In genomic region chr10:34824870-34825269, GRCh38 we compare ENCODE assay signal across 10 cellular contexts. TPM values are rescaled to one million over a fixed set of nuclear protein-coding genes. Genes with fewer than 3 reads are reported as not detected.
DNase-seq lines count a peak whose midpoint lies in the region; ATAC-seq and TF ChIP-seq lines count a peak whose summit lies in the region.
"Had no signal": no experiment of that assay in that cellular context is flagged by ENCODE, and none has a peak within 500 bp of the region (broad histone marks: within the 10 kb centered on the region; RNA-seq: fewer than 3 reads in every experiment).

No MANE protein-coding gene starts in this region.

- H3K79me2 ChIP-seq in osteoblast (ENCODE audit: insufficient read depth, low read length), result no peaks in the 10 kb centered on the region

- H3K27ac ChIP-seq in osteoblast (ENCODE audit: low read depth, low read length), result no peak overlapping the region

- ATAC-seq in HG03039 (IDR thresholded peaks at IDR 0.05; ENCODE audit: unreplicated experiment), result no peak
- no peak for ATAC-seq in stimulated activated memory B cell treated with anti-CD40 and anti-IgM and Interleukin-4, amounts not matched to agents 10 μg/mL and 1 μg/mL and 100 μg/mL, for 72 hours
- ATAC-seq: T-cell had no signal

- peaks cover 5% of the 10 kb centered on the region for H3K9me3 Mint-ChIP-seq in stimulated activated memory B cell treated with anti-CD40 and anti-IgM and Interleukin-4, amounts not matched to agents 10 μg/mL and 1 μg/mL and 100 μg/mL, for 72 hours
- no peaks in the 10 kb centered on the region for H3K9me3 Mint-ChIP-seq in activated T-helper 1 cell treated with anti-CD3 and anti-CD28 coated beads, Interleukin-12 subunit alpha, Interleukin-12 subunit beta, Interleukin-2, Interleukin-4 antibody, amounts not matched to agents 30 ng/mL and 10 ng/mL and 1 ng/mL, durations not matched to agents 14 hours and 24 hours and 36 hours
- H3K9me3 Mint-ChIP-seq: T-cell had no signal

- H3K27me3 ChIP-seq in osteoblast (ENCODE audit: insufficient read depth, low read length), result no peaks in the 10 kb centered on the region

- no peaks in the 10 kb centered on the region for H3K9me3 ChIP-seq in osteoblast (ENCODE audit: low read depth, low read length)

- peaks cover 19% of the 10 kb centered on the region for H3K27me3 Mint-ChIP-seq in stimulated activated memory B cell treated with anti-CD40 and anti-IgM and Interleukin-4, amounts not matched to agents 10 μg/mL and 1 μg/mL and 100 μg/mL, for 72 hours
- peaks cover 5% of the 10 kb centered on the region for H3K27me3 Mint-ChIP-seq in activated T-helper 1 cell treated with anti-CD3 and anti-CD28 coated beads, Interleukin-12 subunit alpha, Interleukin-12 subunit beta, Interleukin-2, Interleukin-4 antibody, amounts not matched to agents 30 ng/mL and 10 ng/mL and 1 ng/mL, durations not matched to agents 14 hours and 24 hours and 36 hours (ENCODE audit: insufficient read depth)

- H3K4me1 Mint-ChIP-seq in stimulated activated memory B cell treated with anti-CD40 and anti-IgM and Interleukin-4, amounts not matched to agents 10 μg/mL and 1 μg/mL and 100 μg/mL, for 72 hours, result no peaks in the 10 kb centered on the region
- H3K4me1 Mint-ChIP-seq in activated T-helper 1 cell treated with anti-CD3 and anti-CD28 coated beads, Interleukin-12 subunit alpha, Interleukin-12 subunit beta, Interleukin-2, Interleukin-4 antibody, amounts not matched to agents 30 ng/mL and 10 ng/mL and 1 ng/mL, durations not matched to agents 14 hours and 24 hours and 36 hours (ENCODE audit: low read depth), result no peaks in the 10 kb centered on the region

- no peaks in the 10 kb centered on the region for H3K36me3 Mint-ChIP-seq in stimulated activated memory B cell treated with anti-CD40 and anti-IgM and Interleukin-4, amounts not matched to agents 10 μg/mL and 1 μg/mL and 100 μg/mL, for 72 hours
- no peaks in the 10 kb centered on the region for H3K36me3 Mint-ChIP-seq in activated T-helper 1 cell treated with anti-CD3 and anti-CD28 coated beads, Interleukin-12 subunit alpha, Interleukin-12 subunit beta, Interleukin-2, Interleukin-4 antibody, amounts not matched to agents 30 ng/mL and 10 ng/mL and 1 ng/mL, durations not matched to agents 14 hours and 24 hours and 36 hours (ENCODE audit: low read depth)
- H3K36me3 Mint-ChIP-seq: T-cell had no signal

- H4K20me1 ChIP-seq in osteoblast (ENCODE audit: insufficient read depth, low read length), result no peaks in the 10 kb centered on the region

- H3K4me1 ChIP-seq in osteoblast (ENCODE audit: insufficient read depth, low read length), result no peaks in the 10 kb centered on the region

- TF ChIP-seq CTCF in GM12873 (IDR thresholded peaks at IDR 0.05; ENCODE audit: insufficient read depth, low read depth, low read length, missing control alignments), result peak; percentile 8
- TF ChIP-seq CTCF in fibroblast of villous mesenchyme (IDR thresholded peaks at IDR 0.05; ENCODE audit: insufficient read depth, low read depth, low read length), result peak; percentile 40
- peak; percentile 29 for TF ChIP-seq CTCF in osteoblast (IDR thresholded peaks at IDR 0.05; ENCODE audit: extremely low read depth, low read depth, low read length)

- DNase-seq in RPMI8226 (peak; percentile 17), fibroblast of villous mesenchyme (ENCODE audit: low read depth) (no peak), osteoblast (ENCODE audit: insufficient read length, low spot score, missing footprints) (peak; percentile 39), NCI-H2107 (lab: John Stamatoyannopoulos, UW) (no peak)
- DNase-seq in activated T-helper 1 cell treated with anti-CD3 and anti-CD28 coated beads, Interleukin-12 subunit alpha, Interleukin-12 subunit beta, Interleukin-2, Interleukin-4 antibody, amounts not matched to agents 30 ng/mL and 10 ng/mL and 1 ng/mL, durations not matched to agents 14 hours and 24 hours and 36 hours (ENCODE audit: low spot score), result no peak
- DNase-seq: NCI-H524 treated with DMSO at 0.1 percent for 48 hours, T-cell had no signal

- no peak overlapping the region for H3K4me3 Mint-ChIP-seq in stimulated activated memory B cell treated with anti-CD40 and anti-IgM and Interleukin-4, amounts not matched to agents 10 μg/mL and 1 μg/mL and 100 μg/mL, for 72 hours
- no peak overlapping the region for H3K4me3 Mint-ChIP-seq in activated T-helper 1 cell treated with anti-CD3 and anti-CD28 coated beads, Interleukin-12 subunit alpha, Interleukin-12 subunit beta, Interleukin-2, Interleukin-4 antibody, amounts not matched to agents 30 ng/mL and 10 ng/mL and 1 ng/mL, durations not matched to agents 14 hours and 24 hours and 36 hours
- H3K4me3 Mint-ChIP-seq: T-cell had no signal

- H3K4me3 ChIP-seq in fibroblast of villous mesenchyme (ENCODE audit: low read depth, low read length), result no peak overlapping the region
- no peak overlapping the region for H3K4me3 ChIP-seq in osteoblast (ENCODE audit: insufficient read depth, low read length)

- H2AFZ ChIP-seq in osteoblast (ENCODE audit: low read length), result no peak overlapping the region

- no peak overlapping the region for H3K4me2 ChIP-seq in osteoblast (ENCODE audit: insufficient read depth, low read length)

- intact Hi-C loops in activated T-helper 1 cell treated with anti-CD3 and anti-CD28 coated beads, Interleukin-12 subunit alpha, Interleukin-12 subunit beta, Interleukin-2, Interleukin-4 antibody, amounts not matched to agents 30 ng/mL and 10 ng/mL and 1 ng/mL, durations not matched to agents 14 hours and 24 hours and 36 hours (cut with micrococcal nuclease), result no loop called here

- no peaks in the 10 kb centered on the region for H3K36me3 ChIP-seq in osteoblast (ENCODE audit: insufficient read depth, low read length)

- H3K27ac Mint-ChIP-seq in stimulated activated memory B cell treated with anti-CD40 and anti-IgM and Interleukin-4, amounts not matched to agents 10 μg/mL and 1 μg/mL and 100 μg/mL, for 72 hours, result no peak overlapping the region
- H3K27ac Mint-ChIP-seq in activated T-helper 1 cell treated with anti-CD3 and anti-CD28 coated beads, Interleukin-12 subunit alpha, Interleukin-12 subunit beta, Interleukin-2, Interleukin-4 antibody, amounts not matched to agents 30 ng/mL and 10 ng/mL and 1 ng/mL, durations not matched to agents 14 hours and 24 hours and 36 hours, result no peak overlapping the region
- H3K27ac Mint-ChIP-seq: T-cell had no signal

RNA-seq across cellular contexts. Expression of gene PARD3, which starts 9.8 kb away (rescaled TPM):
- total RNA-seq in fibroblast of villous mesenchyme (38.7 and 44.0 TPM in 2 replicates), osteoblast (69.2 and 71.7 TPM in 2 replicates)
- total RNA-seq in activated T-helper 1 cell treated with anti-CD3 and anti-CD28 coated beads, Interleukin-12 subunit alpha, Interleukin-12 subunit beta, Interleukin-2, Interleukin-4 antibody, amounts not matched to agents 30 ng/mL and 10 ng/mL and 1 ng/mL, durations not matched to agents 14 hours and 24 hours and 36 hours, result 1.7 and 2.5 TPM in 2 replicates

Comparison
In these comparisons a context has a peak if more than half of its experiments do, and no peak if none do; other contexts are left out.
1. DNase-seq: peak in RPMI8226 (single experiment) and osteoblast (single experiment); none in fibroblast of villous mesenchyme (single experiment), NCI-H2107 (single experiment) and activated T-helper 1 cell treated with anti-CD3 and anti-CD28 coated beads, Interleukin-12 subunit alpha, Interleukin-12 subunit beta, Interleukin-2, Interleukin-4 antibody, amounts not matched to agents 30 ng/mL and 10 ng/mL and 1 ng/mL, durations not matched to agents 14 hours and 24 hours and 36 hours (single experiment).
2. RNA of gene PARD3, which starts 9.8 kb away (total RNA-seq): 69.2 to 71.7 TPM in osteoblast and 38.7 to 44.0 TPM in fibroblast of villous mesenchyme; 1.7 to 2.5 TPM in activated T-helper 1 cell treated with anti-CD3 and anti-CD28 coated beads, Interleukin-12 subunit alpha, Interleukin-12 subunit beta, Interleukin-2, Interleukin-4 antibody, amounts not matched to agents 30 ng/mL and 10 ng/mL and 1 ng/mL, durations not matched to agents 14 hours and 24 hours and 36 hours; every median in the first group is over 10 times any median in the second.
3. Peak in every context shown above with its lines, with median percentiles within 50 percentile points of each other: CTCF ChIP-seq.